In genomic region chr22:27032121-27032761, GRCh38 we compare ENCODE assay signal across 10 cellular contexts.
DNase-seq lines count a peak whose midpoint lies in the region; ATAC-seq and TF ChIP-seq lines count a peak whose summit lies in the region.
"Had no signal": no experiment of that assay in that cellular context is flagged by ENCODE, and none has a peak within 500 bp of the region (broad histone marks: within the 10 kb centered on the region; RNA-seq: fewer than 3 reads in every experiment).

No MANE protein-coding gene starts in this region.

- H3K4me1 Mint-ChIP-seq in CD8-positive, alpha-beta T cell (ENCODE audit: low read depth): no peaks in the 10 kb centered on the region

- H3K36me3 ChIP-seq in H7 (replicated peaks; ENCODE audit: control insufficient read depth, insufficient read depth, low read length) (no peaks in the 10 kb centered on the region), heart left ventricle (no peaks in the 10 kb centered on the region), lower lobe of right lung (no peaks in the 10 kb centered on the region)
- no peaks in the 10 kb centered on the region for H3K36me3 ChIP-seq in CD8-positive, alpha-beta T cell (ENCODE audit: insufficient read depth, low read length)

- ATAC-seq in heart left ventricle (peak in 2 of 4 donors; percentile 51 to 68), GM19035 (IDR thresholded peaks at IDR 0.05; ENCODE audit: unreplicated experiment) (no peak), lower lobe of right lung (no peak)
- ATAC-seq in CD8-positive, alpha-beta T cell: no peak

- intact Hi-C loops in heart left ventricle (cut with DNase I) (no loop called here), lower lobe of right lung (cut with DNase I) (no loop called here)
- intact Hi-C loops in CD8-positive, alpha-beta T cell (cut with DNase I, micrococcal nuclease): no loop called here

- in situ Hi-C loops in SK-MEL-5 (cut with HindIII; ENCODE audit: low pct_unique_long_range_greater_than_20kb, low sequenced_read_pairs): no loop called here

- H3K36me3 Mint-ChIP-seq in CD8-positive, alpha-beta T cell: no peaks in the 10 kb centered on the region
- H3K36me3 Mint-ChIP-seq: activated naive CD8-positive, alpha-beta T cell had no signal

- no peaks in the 10 kb centered on the region for H3K27me3 ChIP-seq in H7 (ENCODE audit: control insufficient read depth, insufficient read depth, low read length)
- H3K27me3 ChIP-seq in heart left ventricle: peaks cover 0 to 16% (median 4%) of the 10 kb centered on the region in 9 donors
- H3K27me3 ChIP-seq in CD8-positive, alpha-beta T cell (ENCODE audit: insufficient read depth, low read length): no peaks in the 10 kb centered on the region
- peaks cover 26% of the 10 kb centered on the region for H3K27me3 ChIP-seq in lower lobe of right lung (ENCODE audit: low read depth)

- POLR2A ChIA-PET in CD8-positive, alpha-beta T cell (lab: Charles Lee): no interaction called here

- 21 to 61% (median 54%) methylated on average over 9 to 28 of the region's 28 CpGs for WGBS in heart left ventricle, 4 donors

- H3K9me3 ChIP-seq in heart left ventricle (no peaks in the 10 kb centered on the region), lower lobe of right lung (no peaks in the 10 kb centered on the region)
- no peaks in the 10 kb centered on the region for H3K9me3 ChIP-seq in CD8-positive, alpha-beta T cell (ENCODE audit: low read length)

- H3K9me3 Mint-ChIP-seq in CD8-positive, alpha-beta T cell: peaks cover 3% of the 10 kb centered on the region

- H3K4me1 ChIP-seq in heart left ventricle (no peaks in the 10 kb centered on the region), lower lobe of right lung (no peaks in the 10 kb centered on the region)
- H3K4me1 ChIP-seq in CD8-positive, alpha-beta T cell (ENCODE audit: insufficient read depth, low read length): no peaks in the 10 kb centered on the region

- H3K27me3 Mint-ChIP-seq in CD8-positive, alpha-beta T cell (ENCODE audit: low read depth): peaks cover 21% of the 10 kb centered on the region

- H3K4me3 ChIP-seq in H7 (ENCODE audit: insufficient read depth, low read depth, low read length) (no peak overlapping the region), heart left ventricle (no peak overlapping the region), lower lobe of right lung (no peak overlapping the region)
- H3K4me3 ChIP-seq in CD8-positive, alpha-beta T cell (ENCODE audit: low read depth, low read length): no peak overlapping the region

- CTCF ChIA-PET in CD8-positive, alpha-beta T cell (lab: Charles Lee): no interaction called here

- no peak for TF ChIP-seq POLR2A in heart left ventricle (IDR thresholded peaks at IDR 0.05)

- no peak overlapping the region for H3K27ac Mint-ChIP-seq in CD8-positive, alpha-beta T cell
- H3K27ac Mint-ChIP-seq: activated naive CD8-positive, alpha-beta T cell had no signal

- DNase-seq in H7 (peak; percentile 86), SK-MEL-5 (ENCODE audit: low read depth, low spot score) (peak; percentile 48), heart left ventricle (peak in 4 of 5 donors; percentile 7 to 37 (median 24)), putamen (ENCODE audit: low spot score) (peak; percentile 30), ureter (ENCODE audit: low spot score) (no peak), lower lobe of right lung (no peak)
- no peak for DNase-seq in CD8-positive, alpha-beta T cell
- DNase-seq: SIG-M5 had no signal

- H3K27ac ChIP-seq in heart left ventricle (no peak overlapping the region), lower lobe of right lung (no peak overlapping the region)
- no peak overlapping the region for H3K27ac ChIP-seq in CD8-positive, alpha-beta T cell (ENCODE audit: low read depth, low read length)

- no peak overlapping the region for H3K4me3 Mint-ChIP-seq in CD8-positive, alpha-beta T cell
- H3K4me3 Mint-ChIP-seq: activated naive CD8-positive, alpha-beta T cell had no signal

- TF ChIP-seq CTCF in heart left ventricle (IDR thresholded peaks at IDR 0.05) (peak in 2 of 12 donors; percentile 3 to 5), lower lobe of right lung (IDR thresholded peaks at IDR 0.05) (no peak)
- no peak for TF ChIP-seq CTCF in CD8-positive, alpha-beta T cell (IDR thresholded peaks at IDR 0.05)

Comparison
In these comparisons a context has a peak if more than half of its experiments do, and no peak if none do; other contexts are left out.
1. DNase-seq: peak in H7 (single experiment), SK-MEL-5 (single experiment), heart left ventricle (4 of 5) and putamen (single experiment); none in CD8-positive, alpha-beta T cell (0 of 7), ureter (single experiment) and lower lobe of right lung (single experiment).